ENCODE assay signal across 1 cellular context in genomic region chr11:77074205-77074604, GRCh38.
TF ChIP-seq lines count a peak whose summit lies in the region.

No MANE protein-coding gene starts in this region.

TF ChIP-seq in GM23338, 12 proteins besides CTCF, POLR2A, EP300 and RAD21:
- TF ChIP-seq ETS1 (IDR thresholded peaks at IDR 0.05): no peak
- TF ChIP-seq STAT1 (IDR thresholded peaks at IDR 0.05; ENCODE audit: unreplicated experiment): no peak
- TF ChIP-seq EZH2 (IDR thresholded peaks at IDR 0.05; ENCODE audit: low read depth, unreplicated experiment): no peak
- TF ChIP-seq EZH2phosphoT487 (IDR thresholded peaks at IDR 0.05; ENCODE audit: unreplicated experiment): no peak
- no peak for TF ChIP-seq ZNF331 (CRISPR knock-in tag; IDR thresholded peaks at IDR 0.05; ENCODE audit: low read depth)
- TF ChIP-seq ZNF114 (CRISPR knock-in tag; IDR thresholded peaks at IDR 0.05): no peak
- TF ChIP-seq NANOG (IDR thresholded peaks at IDR 0.05; ENCODE audit: borderline replicate concordance): no peak
- TF ChIP-seq POLR2AphosphoS5 (IDR thresholded peaks at IDR 0.05; ENCODE audit: low read depth): no peak
- TF ChIP-seq CREB1 (CRISPR knock-in tag; IDR thresholded peaks at IDR 0.05; ENCODE audit: low read depth): no peak
- TF ChIP-seq ZNF462 (CRISPR knock-in tag; IDR thresholded peaks at IDR 0.05): no peak
- no peak for TF ChIP-seq JUNB (IDR thresholded peaks at IDR 0.05; ENCODE audit: unreplicated experiment)
- no peak for TF ChIP-seq REST (IDR thresholded peaks at IDR 0.05; ENCODE audit: unreplicated experiment)
TF ChIP-seq in GM23338: peak in this region for 0.
